In genomic region chr7:71300603-71301002, GRCh38 we compare ENCODE assay signal across 26 cellular contexts.
"Had no signal": no experiment of that assay in that cellular context is flagged by ENCODE, and none has a peak within 500 bp of the region (broad histone marks: within the 10 kb centered on the region; RNA-seq: fewer than 3 reads in every experiment).

No MANE protein-coding gene starts in this region.

- H3K27ac ChIP-seq: breast epithelium, colonic mucosa, epithelial cell of prostate, left lung had no signal

- H3K4me1 Mint-ChIP-seq: activated B cell treated with CpG ODN at 0.5 μM for 24 hours; activated CD4-positive, alpha-beta T cell treated with anti-CD3 and anti-CD28 coated beads for 36 hours; activated naive CD8-positive, alpha-beta T cell treated with anti-CD3 and anti-CD28 coated beads for 36 hours; central memory CD8-positive, alpha-beta T cell; immature natural killer cell; T-cell had no signal

- H3K4me3 Mint-ChIP-seq: activated B cell treated with CpG ODN at 0.5 μM for 24 hours; activated CD4-positive, alpha-beta T cell treated with anti-CD3 and anti-CD28 coated beads for 36 hours; activated naive CD8-positive, alpha-beta T cell treated with anti-CD3 and anti-CD28 coated beads for 36 hours; activated T-cell treated with anti-CD3 and anti-CD28 coated beads, Interleukin-2, amount 50 U/mL, for 4 hours; central memory CD8-positive, alpha-beta T cell; immature natural killer cell; stimulated activated naive CD8-positive, alpha-beta T cell treated with anti-CD3 and anti-CD28 coated beads, Interleukin-15, Interleukin-2, amounts not matched to agents 100 ng/mL and 50 ng/mL, for 24 hours; T-cell had no signal

- H3K36me3 Mint-ChIP-seq: activated naive CD8-positive, alpha-beta T cell treated with anti-CD3 and anti-CD28 coated beads for 36 hours; immature natural killer cell; T-cell had no signal

- H3K9me3 ChIP-seq: breast epithelium, colonic mucosa, left lung, transverse colon had no signal

- H3K27me3 Mint-ChIP-seq: activated B cell treated with CpG ODN at 0.5 μM for 24 hours; activated CD4-positive, alpha-beta T cell treated with anti-CD3 and anti-CD28 coated beads for 36 hours; activated naive CD8-positive, alpha-beta T cell treated with anti-CD3 and anti-CD28 coated beads for 36 hours; central memory CD8-positive, alpha-beta T cell; stimulated activated naive CD8-positive, alpha-beta T cell treated with anti-CD3 and anti-CD28 coated beads, Interleukin-15, Interleukin-2, amounts not matched to agents 100 ng/mL and 50 ng/mL, for 24 hours; T-cell had no signal

- H3K36me3 ChIP-seq: breast epithelium, colonic mucosa, left lung, transverse colon had no signal

- H3K9me3 Mint-ChIP-seq: activated T-cell treated with anti-CD3 and anti-CD28 coated beads, Interleukin-2, amount 50 U/mL, for 4 hours had no signal

- H3K27ac Mint-ChIP-seq: activated B cell treated with CpG ODN at 0.5 μM for 24 hours; activated CD4-positive, alpha-beta T cell treated with anti-CD3 and anti-CD28 coated beads for 36 hours; activated naive CD8-positive, alpha-beta T cell treated with anti-CD3 and anti-CD28 coated beads for 36 hours; activated T-helper 2 cell treated with anti-CD3 and anti-CD28 coated beads, Interferon-gamma antibody, Interleukin-2, Interleukin-4, amounts not matched to agents 10 μg/mL and 5 μg/mL and 100 μg/mL, durations not matched to agents 14 hours and 24 hours and 36 hours; immature natural killer cell; stimulated activated naive CD8-positive, alpha-beta T cell treated with anti-CD3 and anti-CD28 coated beads, Interleukin-15, Interleukin-2, amounts not matched to agents 100 ng/mL and 50 ng/mL, for 24 hours; T-cell had no signal

- H3K4me3 ChIP-seq: breast epithelium, colonic mucosa, left lung, transverse colon had no signal

- H3K4me1 ChIP-seq: breast epithelium, colonic mucosa had no signal

- DNase-seq: activated B cell treated with CpG ODN at 0.5 μM for 24 hours; activated CD4-positive, alpha-beta T cell treated with anti-CD3 and anti-CD28 coated beads for 36 hours; activated CD4-positive, alpha-beta T cell treated with anti-CD3 and anti-CD28 coated beads, Interleukin-2, amount 50 U/mL, for 48 hours; activated CD8-positive, alpha-beta memory T cell treated with anti-CD3 and anti-CD28 coated beads, Interleukin-2, amount 50 U/mL, for 48 hours; activated naive CD4-positive, alpha-beta T cell treated with Interleukin-2 at 50 U/mL for 16 hours; activated naive CD8-positive, alpha-beta T cell treated with anti-CD3 and anti-CD28 coated beads for 36 hours; activated T-cell treated with anti-CD3 and anti-CD28 coated beads, Interleukin-2, amount 50 U/mL, for 4 hours; colonic mucosa; foreskin fibroblast; immature natural killer cell; kidney glomerular epithelial cell; left lung; midbrain; nucleus accumbens; posterior cingulate gyrus; SIG-M5; stimulated activated CD4-positive, alpha-beta T cell treated with anti-CD3 and anti-CD28 coated beads, Interleukin-12 subunit alpha, Interleukin-12 subunit beta, amount 100 ng/mL, for 4 hours; stimulated activated CD4-positive, alpha-beta T cell treated with anti-CD3 and anti-CD28 coated beads, Interleukin-4, amount 100 ng/mL, for 4 hours; substantia nigra; T-cell; transverse colon had no signal

- ATAC-seq: activated CD4-positive, alpha-beta T cell treated with anti-CD3 and anti-CD28 coated beads for 36 hours; activated T-cell treated with anti-CD3 and anti-CD28 coated beads, Interleukin-2, amount 50 U/mL, for 4 hours; left lung; T-cell had no signal

- H3K27me3 ChIP-seq: breast epithelium, colonic mucosa, left lung, transverse colon had no signal
